In the genomic region with DNA sequence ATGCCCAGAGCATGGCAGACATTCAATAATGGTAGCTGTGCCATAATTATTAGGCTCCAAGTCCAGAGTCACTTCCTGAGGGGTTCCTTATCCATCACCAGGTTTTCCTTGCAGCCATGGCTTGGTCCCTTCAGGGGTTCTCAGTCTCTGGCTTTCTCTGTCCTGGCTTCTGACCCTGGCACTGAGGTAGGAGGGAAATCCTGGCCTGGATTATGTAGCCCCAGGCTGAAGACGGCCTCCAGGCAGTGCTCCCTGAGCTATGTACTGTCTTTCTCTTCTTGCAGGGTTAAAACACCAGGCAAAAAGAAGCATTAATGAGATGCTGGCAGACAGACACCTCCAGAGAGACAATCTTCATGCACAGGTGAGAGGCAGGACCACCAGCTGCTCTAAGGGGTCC, we compare ENCODE assay signal across 8 cellular contexts. TPM values are rescaled to one million over a fixed set of nuclear protein-coding genes. Genes with fewer than 3 reads are reported as not detected.
A peak's percentile ranks its signal among the peaks of the same experiment; 100 is the strongest.
DNase-seq lines count a peak whose midpoint lies in the region; ATAC-seq and TF ChIP-seq lines count a peak whose summit lies in the region.

No MANE protein-coding gene starts in this region.

- no CpG with 5 or more reads among the region's 1 CpG for WGBS in iPS DF 6.9 (ENCODE audit: insufficient coverage, insufficient read length)

- H3K9me3 ChIP-seq in BE2C, result no peaks in the 10 kb centered on the region
- no peaks in the 10 kb centered on the region for H3K9me3 ChIP-seq in adipocyte (ENCODE audit: control insufficient read depth, low read length)
- no peaks in the 10 kb centered on the region for H3K9me3 ChIP-seq in iPS DF 6.9 (ENCODE audit: control insufficient read depth, insufficient read depth, low read length)
- no peaks in the 10 kb centered on the region for H3K9me3 ChIP-seq in uterus

- H3K36me3 ChIP-seq in BE2C (no peaks in the 10 kb centered on the region), adipocyte (ENCODE audit: control insufficient read depth, insufficient read depth, low read length, severe bottlenecking) (no peaks in the 10 kb centered on the region), iPS DF 6.9 (ENCODE audit: control insufficient read depth, insufficient read depth, low read length) (no peaks in the 10 kb centered on the region), uterus (no peaks in the 10 kb centered on the region)

- H3K27ac ChIP-seq in iPS DF 6.9 (ENCODE audit: low read length) (no peak overlapping the region), uterus (no peak overlapping the region)

- no peak overlapping the region for H3K9ac ChIP-seq in adipocyte (ENCODE audit: low read length)

- DNase-seq in BE2C (peak; percentile 56), GM13976 (ENCODE audit: low spot score) (peak; percentile 67), NCI-H2171 treated with DMSO at 0.1 percent for 48 hours (lab: John Stamatoyannopoulos, UW) (peak; percentile 86), adipocyte (ENCODE audit: low read depth) (peak; percentile 66), iPS DF 6.9 (ENCODE audit: low read depth, low spot score) (peak; percentile 87), uterus (no peak)

- intact Hi-C loops in uterus (cut with DNase I; ENCODE audit: low total_unique reads), result loop anchor here (10.0 kb wide), 1 partner anchor 115 kb away; no protein-coding TSS in a partner anchor

- H3K4me3 ChIP-seq in BE2C (ENCODE audit: low read depth, low read length) (no peak overlapping the region), adipocyte (ENCODE audit: low read length) (no peak overlapping the region), iPS DF 6.9 (ENCODE audit: low read length) (no peak overlapping the region), uterus (no peak overlapping the region)

- in situ Hi-C loops in GM13976 (cut with MboI; ENCODE audit: low sequenced_read_pairs, unreplicated experiment), result no loop called here

- TF ChIP-seq CTCF in BE2C (IDR thresholded peaks at IDR 0.05; ENCODE audit: low read depth, low read length), result no peak
- no peak for TF ChIP-seq CTCF in GM13976 (IDR thresholded peaks at IDR 0.05; ENCODE audit: borderline replicate concordance, control extremely low read depth, extremely low read depth, insufficient read depth, missing control alignments)
- TF ChIP-seq CTCF in uterus (IDR thresholded peaks at IDR 0.05), result no peak

- H3K27me3 ChIP-seq in BE2C (no peaks in the 10 kb centered on the region), adipocyte (replicated peaks; ENCODE audit: control insufficient read depth, insufficient read depth, low read length) (peaks cover 45% of the 10 kb centered on the region), iPS DF 6.9 (ENCODE audit: control insufficient read depth, insufficient read depth, low read length) (no peaks in the 10 kb centered on the region), uterus (no peaks in the 10 kb centered on the region)

- ATAC-seq in GM19395 (IDR thresholded peaks at IDR 0.05; ENCODE audit: unreplicated experiment) (no peak), GM18909 (IDR thresholded peaks at IDR 0.05; ENCODE audit: poor library complexity, unreplicated experiment) (no peak)

- H3K4me1 ChIP-seq in BE2C (no peaks in the 10 kb centered on the region), adipocyte (ENCODE audit: control insufficient read depth, insufficient read depth, low read length) (no peaks in the 10 kb centered on the region), iPS DF 6.9 (ENCODE audit: control insufficient read depth, insufficient read depth, low read length) (0 out of 2 replicates have a peak, but pooled peaks cover 4% of the 10 kb centered on the region), uterus (no peaks in the 10 kb centered on the region)

- TF ChIP-seq POLR2A in uterus (IDR thresholded peaks at IDR 0.05), result no peak

RNA-seq across cellular contexts. Expression of gene PADI3, which starts 9.5 kb away (rescaled TPM):
- polyA plus RNA-seq in BE2C (2012; ENCODE audit: insufficient read depth, insufficient read length, low read depth), result not detected
- not detected for total RNA-seq in uterus

RNA-seq across cellular contexts. Expression of gene PADI1, which starts 34.5 kb away (rescaled TPM):
- not detected for polyA plus RNA-seq in BE2C (2012; ENCODE audit: insufficient read depth, insufficient read length, low read depth)
- total RNA-seq in uterus, result under 1 TPM in 1 of 4 donors, not detected in 3; 0.14 TPM

Comparison
In these comparisons a context has a peak if more than half of its experiments do, and no peak if none do; other contexts are left out.
1. DNase-seq: peak in BE2C (single experiment), GM13976 (single experiment), NCI-H2171 treated with DMSO at 0.1 percent for 48 hours (single experiment), adipocyte (single experiment) and iPS DF 6.9 (single experiment); none in uterus (0 of 2).